Comparison of ENCODE assay signal across 26 cellular contexts in the genomic region with DNA sequence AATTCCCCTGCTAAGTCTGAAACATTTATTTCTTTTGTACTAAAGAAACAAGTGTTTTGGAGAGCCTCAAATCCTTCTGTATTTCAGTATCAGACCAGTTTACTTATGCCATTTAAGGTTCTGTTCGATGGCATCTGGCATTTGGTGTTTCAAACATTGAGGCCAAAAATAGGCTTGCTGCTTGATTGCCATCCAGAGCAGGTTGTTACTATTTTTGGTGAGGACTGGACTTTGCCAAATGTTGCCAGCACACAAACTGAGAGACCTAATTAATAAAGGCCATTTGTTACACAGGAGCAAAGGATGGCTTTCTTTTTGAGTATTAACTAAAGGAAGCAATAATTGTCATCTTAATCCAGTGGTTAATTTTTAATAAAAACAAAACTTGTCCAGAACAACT. TPM values are rescaled to one million over a fixed set of nuclear protein-coding genes. Genes with fewer than 3 reads are reported as not detected.
DNase-seq lines count a peak whose midpoint lies in the region; ATAC-seq and TF ChIP-seq lines count a peak whose summit lies in the region.
"Had no signal": no experiment of that assay in that cellular context is flagged by ENCODE, and none has a peak within 500 bp of the region (broad histone marks: within the 10 kb centered on the region; RNA-seq: fewer than 3 reads in every experiment).

No MANE protein-coding gene starts in this region.

- no peak for TF ChIP-seq EP300 in sigmoid colon (IDR thresholded peaks at IDR 0.05)

- H3K4me1 Mint-ChIP-seq in T-helper 17 cell: peaks cover 19% of the 10 kb centered on the region

- no peak for TF ChIP-seq POLR2A in sigmoid colon (IDR thresholded peaks at IDR 0.05)

- peak overlapping the region; percentile 81 for H3K27ac Mint-ChIP-seq in T-helper 17 cell
- H3K27ac Mint-ChIP-seq: activated T-helper 2 cell treated with anti-CD3 and anti-CD28 coated beads, Interferon-gamma antibody, Interleukin-2, Interleukin-4, amounts not matched to agents 10 μg/mL and 5 μg/mL and 100 μg/mL, durations not matched to agents 14 hours and 24 hours and 36 hours; T-helper 1 cell treated with Interleukin-12 subunit alpha and Interleukin-12 subunit beta and Interleukin-4 antibody, amounts not matched to agents 30 μg/mL and 1 μg/mL, for 36 hours had no signal

- H3K79me2 ChIP-seq in smooth muscle cell (ENCODE audit: low read depth): no peaks in the 10 kb centered on the region

- H3K4me3 Mint-ChIP-seq in T-helper 17 cell: no peak overlapping the region
- H3K4me3 Mint-ChIP-seq: activated CD8-positive, alpha-beta T cell treated with anti-CD3 and anti-CD28 coated beads for 36 hours; activated naive CD8-positive, alpha-beta T cell; CD8-positive, alpha-beta memory T cell; IgD-negative memory B cell; T-helper 1 cell treated with Interleukin-12 subunit alpha and Interleukin-12 subunit beta and Interleukin-4 antibody, amounts not matched to agents 30 μg/mL and 1 μg/mL, for 36 hours had no signal

- no peaks in the 10 kb centered on the region for H4K20me1 ChIP-seq in smooth muscle cell (ENCODE audit: low read depth)

- peak; percentile 44 for DNase-seq in DMS 273 treated with DMSO at 0.1 percent for 48 hours (lab: John Stamatoyannopoulos, UW)
- DNase-seq in T-helper 17 cell: no peak
- DNase-seq in left ventricle myocardium inferior: no peak
- no peak for DNase-seq in sigmoid colon
- DNase-seq in NCI-H524 treated with DMSO at 0.1 percent for 48 hours (lab: John Stamatoyannopoulos, UW): no peak
- no peak for DNase-seq in left lobe of liver (ENCODE audit: low spot score)
- no peak for DNase-seq in smooth muscle cell (lab: John Stamatoyannopoulos, UW; ENCODE audit: unreplicated experiment)
- DNase-seq: activated CD4-positive, CD25-positive, alpha-beta regulatory T cell treated with anti-CD3 and anti-CD28 coated beads, Interleukin-2, amount 50 U/mL, for 72 hours; activated CD8-positive, alpha-beta T cell treated with anti-CD3 and anti-CD28 coated beads for 36 hours; CD8-positive, alpha-beta memory T cell; central memory CD4-positive, alpha-beta T cell; DMS53; H7; NCI-H1105 treated with DMSO at 0.1 percent for 48 hours; NCI-H2029 treated with DMSO at 0.1 percent for 48 hours; NCI-H226; NCI-H82; posterior cingulate gyrus; stimulated activated naive CD8-positive, alpha-beta T cell treated with anti-CD3 and anti-CD28 coated beads, Interleukin-15, Interleukin-2, amounts not matched to agents 100 U/mL and 50 U/mL, for 24 hours had no signal

- H2AFZ ChIP-seq in smooth muscle cell (ENCODE audit: low read depth): no peak overlapping the region

- H3K27ac ChIP-seq in left ventricle myocardium inferior (replicated peaks) (peak overlapping the region; percentile 83), sigmoid colon (peak overlapping the region; percentile 53 to 67 (median 64)), smooth muscle cell (ENCODE audit: low read depth) (no peak overlapping the region)
- H3K27ac ChIP-seq: epithelial cell of prostate had no signal

- H3K9me3 ChIP-seq in T-helper 17 cell (ENCODE audit: control insufficient read depth, low read length, poor library complexity, severe bottlenecking) (no peaks in the 10 kb centered on the region), left ventricle myocardium inferior (replicated peaks) (no peaks in the 10 kb centered on the region), sigmoid colon (no peaks in the 10 kb centered on the region), smooth muscle cell (replicated peaks; ENCODE audit: low read depth) (no peaks in the 10 kb centered on the region)

- no peak overlapping the region for H3K4me3 ChIP-seq in left ventricle myocardium inferior
- H3K4me3 ChIP-seq in sigmoid colon: no peak overlapping the region
- H3K4me3 ChIP-seq in smooth muscle cell: no peak overlapping the region
- H3K4me3 ChIP-seq: lung had no signal

- H3K36me3 ChIP-seq in left ventricle myocardium inferior (peaks cover 87% of the 10 kb centered on the region), sigmoid colon (peaks cover 0 to 52% (median 5%) of the 10 kb centered on the region in 4 donors), smooth muscle cell (ENCODE audit: low read depth) (peaks cover 20% of the 10 kb centered on the region)

- H3K27me3 ChIP-seq in left ventricle myocardium inferior (ENCODE audit: low read depth) (no peaks in the 10 kb centered on the region), sigmoid colon (no peaks in the 10 kb centered on the region), smooth muscle cell (ENCODE audit: low read depth) (no peaks in the 10 kb centered on the region)

- ATAC-seq in T-helper 17 cell (no peak), left lobe of liver (no peak), GM21423 (IDR thresholded peaks at IDR 0.05; ENCODE audit: unreplicated experiment) (no peak)
- ATAC-seq: activated CD8-positive, alpha-beta T cell treated with anti-CD3 and anti-CD28 coated beads for 36 hours; stimulated activated naive CD8-positive, alpha-beta T cell treated with anti-CD3 and anti-CD28 coated beads, Interleukin-15, Interleukin-2, amounts not matched to agents 100 U/mL and 50 U/mL, for 24 hours had no signal

- no peaks in the 10 kb centered on the region for H3K27me3 Mint-ChIP-seq in T-helper 17 cell
- H3K27me3 Mint-ChIP-seq: activated CD8-positive, alpha-beta T cell treated with anti-CD3 and anti-CD28 coated beads for 36 hours; activated naive CD8-positive, alpha-beta T cell; CD8-positive, alpha-beta memory T cell; IgD-negative memory B cell had no signal

- H3K4me1 ChIP-seq in left ventricle myocardium inferior (peaks cover 33% of the 10 kb centered on the region), sigmoid colon (peaks cover 0 to 14% (median 8%) of the 10 kb centered on the region in 4 donors), smooth muscle cell (ENCODE audit: low read depth) (no peaks in the 10 kb centered on the region)

- peaks cover 6% of the 10 kb centered on the region for H3K36me3 Mint-ChIP-seq in T-helper 17 cell (ENCODE audit: low read depth)

- no peak overlapping the region for H3K4me2 ChIP-seq in smooth muscle cell

- WGBS in sigmoid colon, 2 donors: 90 to 95% methylated on average over 1 of the region's 1 CpG
- WGBS in smooth muscle cell (ENCODE audit: low lambda C conversion rate): 91% methylated on average over 1 of the region's 1 CpG

- TF ChIP-seq CTCF in left ventricle myocardium inferior (IDR thresholded peaks at IDR 0.05; ENCODE audit: borderline replicate concordance) (no peak), sigmoid colon (IDR thresholded peaks at IDR 0.05) (no peak), smooth muscle cell (IDR thresholded peaks at IDR 0.05; ENCODE audit: borderline replicate concordance, insufficient read depth, poor library complexity, severe bottlenecking) (no peak)

- no peaks in the 10 kb centered on the region for H3F3A ChIP-seq in smooth muscle cell (ENCODE audit: low read depth)

- intact Hi-C loops in left ventricle myocardium inferior (cut with micrococcal nuclease) (no loop called here), sigmoid colon (cut with DNase I) (no loop called here)

- no peak overlapping the region for H3K9ac ChIP-seq in smooth muscle cell (ENCODE audit: low read depth)

RNA-seq across cellular contexts. Expression of a gene that starts 26.2 kb away (rescaled TPM):
- total RNA-seq in T-helper 17 cell (10 to 100 TPM; 17.5 to 18.4 TPM), left ventricle myocardium inferior (54.4 TPM), sigmoid colon (10 to 100 TPM; 44.6 to 68.1 (median 56.0) TPM), left lobe of liver (12.3 TPM), smooth muscle cell (44.7 and 49.6 TPM in 2 replicates)
- polyA plus RNA-seq in sigmoid colon (10 to 100 TPM; 16.2 to 20.1 (median 19.0) TPM), smooth muscle cell (28.6 and 30.2 TPM in 2 replicates)

RNA-seq across cellular contexts. Expression of a gene that starts 55.9 kb away (rescaled TPM):
- total RNA-seq in T-helper 17 cell (100 to 1,000 TPM in 1 of 2 donors, 10 to 100 TPM in 1; 71.4 to 124 TPM), left ventricle myocardium inferior (49.4 TPM), sigmoid colon (100 to 1,000 TPM; 251 to 402 (median 338) TPM), left lobe of liver (3.8 TPM), smooth muscle cell (44.1 and 48.5 TPM in 2 replicates)
- polyA plus RNA-seq in sigmoid colon (10 to 100 TPM; 14.1 to 65.0 (median 28.2) TPM), smooth muscle cell (75.5 and 81.0 TPM in 2 replicates)
